ENCODE assay signal across 8 cellular contexts in genomic region chrX:103254171-103254824, GRCh38. TPM values are rescaled to one million over a fixed set of nuclear protein-coding genes. Genes with fewer than 3 reads are reported as not detected.
DNase-seq lines count a peak whose midpoint lies in the region; ATAC-seq, FAIRE-seq and TF ChIP-seq lines count a peak whose summit lies in the region.

No MANE protein-coding gene starts in this region.

- peaks cover 11% of the 10 kb centered on the region for H3K36me3 Mint-ChIP-seq in stimulated activated memory B cell treated with anti-CD40 and anti-IgM and Interleukin-4, amounts not matched to agents 10 μg/mL and 1 μg/mL and 100 μg/mL, for 72 hours

- no peak overlapping the region for H2BK15ac ChIP-seq in H1 (ENCODE audit: low read length)

- H3K27me3 ChIP-seq in Loucy (ENCODE audit: insufficient read depth, low read length, poor library complexity, severe bottlenecking), result no peaks in the 10 kb centered on the region
- no peaks in the 10 kb centered on the region for H3K27me3 ChIP-seq in H1 (replicated peaks in 1 of 4; ENCODE audit: control insufficient read depth in 3 of 4, extremely low read depth in 1 of 4, insufficient read depth in 3 of 4, low read length in 3 of 4)

- peak overlapping the region; percentile 27 for H4K5ac ChIP-seq in H1 (ENCODE audit: insufficient read length, low read depth, low read length)

- no peaks in the 10 kb centered on the region for H3K79me1 ChIP-seq in H1 (ENCODE audit: low read depth, low read length)

- peak overlapping the region; percentile 98 for H3K9ac ChIP-seq in Loucy (ENCODE audit: low read depth, low read length, poor library complexity, severe bottlenecking)
- peak overlapping the region; percentile 60 to 89 (median 82) for H3K9ac ChIP-seq in H1 (replicated peaks in 1 of 4; ENCODE audit: extremely low read depth in 1 of 4, low read depth in 3 of 4, low read length in 3 of 4)

- TF ChIP-seq CTCF in Loucy (conservative IDR thresholded peaks at IDR 0.05; ENCODE audit: low read length) (no peak), WI38 (IDR thresholded peaks at IDR 0.05; ENCODE audit: low read depth, low read length) (no peak), H1 (IDR thresholded peaks at IDR 0.05; ENCODE audit: control extremely low read depth in 1 of 3, insufficient read depth in 1 of 3, low read depth in 1 of 3, low read length in 3 of 3) (no peak)

- no peak overlapping the region; the same call in 1 of the 2 replicates for H2BK12ac ChIP-seq in H1 (ENCODE audit: low read depth, low read length)

- H3K23ac ChIP-seq in H1 (ENCODE audit: insufficient read length), result no peak overlapping the region

- H3K36me3 ChIP-seq in Loucy (ENCODE audit: insufficient read depth, low read length) (no peaks in the 10 kb centered on the region), H1 (ENCODE audit: control insufficient read depth in 2 of 4, insufficient read depth in 4 of 4, low read length in 3 of 4) (peaks cover 0 to 14% (median 6%) of the 10 kb centered on the region in 4 experiments; a peak in 5 of 8 replicates)

- H3K9me2 ChIP-seq in Loucy (replicated peaks; ENCODE audit: low read depth, low read length), result no peaks in the 10 kb centered on the region

- no peak overlapping the region for H3K14ac ChIP-seq in H1 (ENCODE audit: insufficient read length)

- H3K27ac ChIP-seq in H1 (ENCODE audit: low read depth, low read length), result peak overlapping the region; percentile 86

- 0 out of 2 replicates have a peak, but pooled peaks cover 2% of the 10 kb centered on the region for H3K23me2 ChIP-seq in H1 (ENCODE audit: low read depth, low read length)

- peak overlapping the region; percentile 93 for H3K4me2 ChIP-seq in Loucy (ENCODE audit: low read depth, low read length, poor library complexity, severe bottlenecking)
- peak overlapping the region; percentile 73 to 82 for H3K4me2 ChIP-seq in H1 (ENCODE audit: insufficient read depth in 1 of 2, low read depth in 2 of 2, low read length in 2 of 2)

- peak overlapping the region; percentile 81; the same call in 1 of the 2 replicates for H4K8ac ChIP-seq in H1 (ENCODE audit: extremely low read depth, insufficient read depth, low read length)

- peak overlapping the region; percentile 83; the same call in 1 of the 2 replicates for H3K18ac ChIP-seq in H1 (ENCODE audit: extremely low read depth, low read length)

- peaks cover 16% of the 10 kb centered on the region for H4K20me1 ChIP-seq in Loucy (ENCODE audit: insufficient read depth, low read length, poor library complexity, severe bottlenecking)
- no peaks in the 10 kb centered on the region for H4K20me1 ChIP-seq in H1 (replicated peaks in 1 of 2; ENCODE audit: control insufficient read depth in 1 of 2, insufficient read depth in 2 of 2, low read length in 2 of 2)

- peak overlapping the region; percentile 97 for H3K4me3 ChIP-seq in Loucy (ENCODE audit: low read length, poor library complexity, severe bottlenecking)
- peak overlapping the region; percentile 74 for H3K4me3 ChIP-seq in WI38 (ENCODE audit: low read depth, low read length)
- peak overlapping the region; percentile 84 to 96 (median 88) for H3K4me3 ChIP-seq in H1 (ENCODE audit: extremely low read depth in 1 of 4, insufficient read depth in 2 of 4, low read depth in 3 of 4, low read length in 4 of 4)

- H2AK5ac ChIP-seq in H1 (ENCODE audit: low read depth, low read length), result no peak overlapping the region

- H3K4me1 Mint-ChIP-seq in stimulated activated memory B cell treated with anti-CD40 and anti-IgM and Interleukin-4, amounts not matched to agents 10 μg/mL and 1 μg/mL and 100 μg/mL, for 72 hours, result peaks cover 17% of the 10 kb centered on the region

- no peak for FAIRE-seq in H1 (lab: Jason Lieb, UNC)
- FAIRE-seq in RCC 7860 (lab: Jason Lieb, UNC), result no peak

- no peaks in the 10 kb centered on the region for H3F3A ChIP-seq in Loucy (ENCODE audit: low read depth)

- POLR2A ChIA-PET in H1 (lab: Charles Lee; ENCODE audit: partially characterized antibody), result interaction anchor here (0.8 to 2.1 kb wide), 15 partner anchors 12 to 209 kb away, joined by 3 to 10 read pairs (median 4); partner anchors contain the start of genes BEX2, BEX4 and TCEAL5

- no peak for TF ChIP-seq RAD21 in H1 (IDR thresholded peaks at IDR 0.05 in 1 of 2, conservative IDR thresholded peaks at IDR 0.05 in 1 of 2; ENCODE audit: low read depth in 2 of 2, low read length in 2 of 2)

- H3K56ac ChIP-seq in H1 (replicated peaks; ENCODE audit: insufficient read length, low read depth, low read length), result peak overlapping the region; percentile 86

- 1% methylated on average over 20 of the region's 22 CpGs; no CpG with 5 or more reads in 1 of the 2 experiments for WGBS in H1 (ENCODE audit: extremely low coverage in 1 of 2, insufficient coverage in 1 of 2, insufficient read length in 1 of 2, insufficient replicate concordance in 2 of 2, low coverage in 1 of 2, low lambda C conversion rate in 2 of 2, missing lambda C conversion rate in 1 of 2), 2 experiments

- no peaks in the 10 kb centered on the region for H3K9me3 ChIP-seq in Loucy (ENCODE audit: insufficient read depth, low read depth, low read length)
- no peaks in the 10 kb centered on the region for H3K9me3 ChIP-seq in H1 (ENCODE audit: insufficient read depth in 2 of 2, low read depth in 1 of 2, low read length in 1 of 2)

- no peaks in the 10 kb centered on the region for H3K9me3 Mint-ChIP-seq in stimulated activated memory B cell treated with anti-CD40 and anti-IgM and Interleukin-4, amounts not matched to agents 10 μg/mL and 1 μg/mL and 100 μg/mL, for 72 hours

- CTCF ChIA-PET in H1 (lab: Charles Lee; ENCODE audit: partially characterized antibody), result no interaction called here

- H3K4me3 Mint-ChIP-seq in stimulated activated memory B cell treated with anti-CD40 and anti-IgM and Interleukin-4, amounts not matched to agents 10 μg/mL and 1 μg/mL and 100 μg/mL, for 72 hours, result peak overlapping the region; percentile 87

- H2AFZ ChIP-seq in Loucy (ENCODE audit: low read length), result peak overlapping the region; percentile 96
- no peak overlapping the region for H2AFZ ChIP-seq in H1 (ENCODE audit: low read length)

- peak overlapping the region; percentile 66 for H3K4ac ChIP-seq in H1 (replicated peaks; ENCODE audit: insufficient read length, low read depth, low read length)

- H3K4me1 ChIP-seq in Loucy (ENCODE audit: insufficient read depth, low read length, poor library complexity, severe bottlenecking), result peaks cover 14% of the 10 kb centered on the region
- H3K4me1 ChIP-seq in H1 (replicated peaks in 1 of 4; ENCODE audit: control insufficient read depth in 3 of 4, insufficient read depth in 4 of 4, low read length in 3 of 4), result peaks cover 0 to 3% (median 0%) of the 10 kb centered on the region in 4 experiments; a peak in 2 of 7 replicates

- no peak overlapping the region for H2BK20ac ChIP-seq in H1 (ENCODE audit: low read length)

- H3K79me2 ChIP-seq in Loucy (ENCODE audit: insufficient read depth, low read length), result peaks cover 37% of the 10 kb centered on the region
- H3K79me2 ChIP-seq in H1 (ENCODE audit: control insufficient read depth in 1 of 2, insufficient read depth in 2 of 2, low read length in 2 of 2), result peaks cover 0 to 13% of the 10 kb centered on the region in 2 experiments; a peak in 2 of 4 replicates

- peak overlapping the region; percentile 69 for H2BK120ac ChIP-seq in H1 (replicated peaks; ENCODE audit: low read depth, low read length)

- H4K91ac ChIP-seq in H1 (replicated peaks; ENCODE audit: insufficient read length, low read length), result no peak overlapping the region

- peak overlapping the region; percentile 87 for H3K27ac Mint-ChIP-seq in stimulated activated memory B cell treated with anti-CD40 and anti-IgM and Interleukin-4, amounts not matched to agents 10 μg/mL and 1 μg/mL and 100 μg/mL, for 72 hours

- 0 out of 3 replicates have a peak, but pooled peaks of 1 of the 2 experiments have one; percentile 47 for TF ChIP-seq EP300 in H1 (IDR thresholded peaks at IDR 0.05; ENCODE audit: borderline replicate concordance in 1 of 2, low read depth in 2 of 2, low read length in 2 of 2)

- ATAC-seq in GM21528 (IDR thresholded peaks at IDR 0.05; ENCODE audit: low FRiP score, unreplicated experiment), result peak; percentile 81
- peak; percentile 64 for ATAC-seq in stimulated activated memory B cell treated with anti-CD40 and anti-IgM and Interleukin-4, amounts not matched to agents 10 μg/mL and 1 μg/mL and 100 μg/mL, for 72 hours

- DNase-seq in DMS79 (lab: John Stamatoyannopoulos, UW) (peak; percentile 77), H1 (ENCODE audit: low read depth in 1 of 2, low spot score in 2 of 2) (peak; percentile 66 to 73), medulla oblongata (ENCODE audit: extremely low spot score) (peak; percentile 52), RCC 7860 (ENCODE audit: low spot score) (no peak)

- peak in 1 of 2 experiments; percentile 69; a peak in 1 of 3 replicates for TF ChIP-seq POLR2A in H1 (IDR thresholded peaks at IDR 0.05; ENCODE audit: control extremely low read depth in 1 of 2, low read depth in 2 of 2, low read length in 2 of 2)

- no peaks in the 10 kb centered on the region for H3K27me3 Mint-ChIP-seq in stimulated activated memory B cell treated with anti-CD40 and anti-IgM and Interleukin-4, amounts not matched to agents 10 μg/mL and 1 μg/mL and 100 μg/mL, for 72 hours

- peak overlapping the region; percentile 29 for H2BK5ac ChIP-seq in H1 (ENCODE audit: low read depth, low read length)

RNA-seq across cellular contexts. Expression of gene TCEAL8, which starts 0.7 kb away (rescaled TPM):
- total RNA-seq in H1 (2021; fragmentation: NEBNext Ultra II Directional; extraction: Animal tissue kit (Norgen Biotek cat#: 25700)), result 81.0 and 82.2 TPM in 2 replicates
- polyA plus RNA-seq in H1 (2011; rRNA removed), result 17.9 and 47.2 TPM in 2 replicates
- 58.5 TPM for polyA plus RNA-seq in H1 (2011; cell fraction: cytosol; rRNA removed)
- 5.2 TPM for polyA plus RNA-seq in H1 (2011; cell fraction: nucleus; rRNA removed)
- polyA plus RNA-seq in H1 (2012, experiment 1 of 2), result 46.2 to 100 TPM (median 50.2 TPM) in 4 replicates
- 18.8 TPM for polyA plus RNA-seq in H1 (2012, experiment 2 of 2)
- 130 TPM for polyA plus RNA-seq in H1 (2013, experiment 1 of 2)
- 133 TPM for polyA plus RNA-seq in H1 (2013, experiment 2 of 2)
- polyA minus RNA-seq in H1 (2011; rRNA and poly(A)+ RNA removed), result 10.4 and 13.6 TPM in 2 replicates
- polyA minus RNA-seq in H1 (2011; cell fraction: cytosol; rRNA and poly(A)+ RNA removed), result 16.7 TPM
- 13.8 TPM for polyA minus RNA-seq in H1 (2011; cell fraction: nucleus; rRNA and poly(A)+ RNA removed)

RNA-seq across cellular contexts. Expression of gene TCEAL5, which starts 22.3 kb away (rescaled TPM):
- 6.6 and 7.2 TPM in 2 replicates for total RNA-seq in H1 (2021; fragmentation: NEBNext Ultra II Directional; extraction: Animal tissue kit (Norgen Biotek cat#: 25700))
- 0.13 and 0.17 TPM in 2 replicates for polyA plus RNA-seq in H1 (2011; rRNA removed)
- polyA plus RNA-seq in H1 (2011; cell fraction: cytosol; rRNA removed), result 0.45 TPM
- 0.10 TPM for polyA plus RNA-seq in H1 (2011; cell fraction: nucleus; rRNA removed)
- 0.74 to 2.0 TPM (median 1.2 TPM) in 4 replicates for polyA plus RNA-seq in H1 (2012, experiment 1 of 2)
- polyA plus RNA-seq in H1 (2012, experiment 2 of 2), result not detected
- 1.6 TPM for polyA plus RNA-seq in H1 (2013, experiment 1 of 2)
- 1.4 TPM for polyA plus RNA-seq in H1 (2013, experiment 2 of 2)
- polyA minus RNA-seq in H1 (2011; rRNA and poly(A)+ RNA removed), result not detected in 2 replicates
- not detected for polyA minus RNA-seq in H1 (2011; cell fraction: cytosol; rRNA and poly(A)+ RNA removed)
- not detected for polyA minus RNA-seq in H1 (2011; cell fraction: nucleus; rRNA and poly(A)+ RNA removed)

RNA-seq across cellular contexts. Expression of gene BEX4, which starts 39.4 kb away (rescaled TPM):
- total RNA-seq in H1 (2021; fragmentation: NEBNext Ultra II Directional; extraction: Animal tissue kit (Norgen Biotek cat#: 25700)), result 45.1 TPM in 2 replicates
- 16.2 and 27.2 TPM in 2 replicates for polyA plus RNA-seq in H1 (2011; rRNA removed)
- 51.6 TPM for polyA plus RNA-seq in H1 (2011; cell fraction: cytosol; rRNA removed)
- polyA plus RNA-seq in H1 (2011; cell fraction: nucleus; rRNA removed), result 7.4 TPM
- polyA plus RNA-seq in H1 (2012, experiment 1 of 2), result 39.8 to 72.4 TPM (median 43.6 TPM) in 4 replicates
- 17.3 TPM for polyA plus RNA-seq in H1 (2012, experiment 2 of 2)
- polyA plus RNA-seq in H1 (2013, experiment 1 of 2), result 68.3 TPM
- 66.6 TPM for polyA plus RNA-seq in H1 (2013, experiment 2 of 2)
- 6.0 and 6.2 TPM in 2 replicates for polyA minus RNA-seq in H1 (2011; rRNA and poly(A)+ RNA removed)
- polyA minus RNA-seq in H1 (2011; cell fraction: cytosol; rRNA and poly(A)+ RNA removed), result 8.0 TPM
- 9.1 TPM for polyA minus RNA-seq in H1 (2011; cell fraction: nucleus; rRNA and poly(A)+ RNA removed)

RNA-seq across cellular contexts. Expression of gene BEX2, which starts 56.5 kb away (rescaled TPM):
- total RNA-seq in H1 (2021; fragmentation: NEBNext Ultra II Directional; extraction: Animal tissue kit (Norgen Biotek cat#: 25700)), result 57.5 and 60.2 TPM in 2 replicates
- polyA plus RNA-seq in H1 (2011; rRNA removed), result 37.6 and 53.8 TPM in 2 replicates
- polyA plus RNA-seq in H1 (2011; cell fraction: cytosol; rRNA removed), result 92.2 TPM
- polyA plus RNA-seq in H1 (2011; cell fraction: nucleus; rRNA removed), result 25.5 TPM
- polyA plus RNA-seq in H1 (2012, experiment 1 of 2), result 89.0 to 98.7 TPM (median 94.1 TPM) in 4 replicates
- polyA plus RNA-seq in H1 (2012, experiment 2 of 2), result 42.8 TPM
- polyA plus RNA-seq in H1 (2013, experiment 1 of 2), result 57.4 TPM
- 61.1 TPM for polyA plus RNA-seq in H1 (2013, experiment 2 of 2)
- 11.7 and 16.5 TPM in 2 replicates for polyA minus RNA-seq in H1 (2011; rRNA and poly(A)+ RNA removed)
- 17.6 TPM for polyA minus RNA-seq in H1 (2011; cell fraction: cytosol; rRNA and poly(A)+ RNA removed)
- polyA minus RNA-seq in H1 (2011; cell fraction: nucleus; rRNA and poly(A)+ RNA removed), result 15.8 TPM
